21 cellular contexts compared by ENCODE assay signal in the genomic region with DNA sequence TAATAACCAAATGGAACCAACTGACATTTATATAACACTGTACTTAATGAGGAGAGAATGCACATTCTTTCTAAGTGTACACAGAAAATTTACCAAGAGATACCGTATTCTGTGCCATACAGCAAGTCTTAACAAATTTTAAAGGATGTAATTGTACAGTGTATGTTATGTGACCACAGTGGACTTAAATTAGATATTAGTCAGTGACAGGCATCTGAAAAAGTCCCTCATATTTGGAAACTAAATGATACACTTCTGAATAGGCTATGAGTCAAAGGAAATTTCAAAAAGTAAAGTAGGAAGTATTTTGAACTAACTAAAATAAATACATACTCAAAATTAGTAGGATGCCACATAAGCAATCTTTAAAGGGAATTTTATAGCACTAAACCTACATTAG. TPM values are rescaled to one million over a fixed set of nuclear protein-coding genes. Genes with fewer than 3 reads are reported as not detected.
DNase-seq lines count a peak whose midpoint lies in the region; ATAC-seq and TF ChIP-seq lines count a peak whose summit lies in the region.
"Had no signal": no experiment of that assay in that cellular context is flagged by ENCODE, and none has a peak within 500 bp of the region (broad histone marks: within the 10 kb centered on the region; RNA-seq: fewer than 3 reads in every experiment).

No MANE protein-coding gene starts in this region.

- no peaks in the 10 kb centered on the region for H3K9me3 ChIP-seq in SJSA1 (replicated peaks)
- H3K9me3 ChIP-seq: ascending aorta, heart right ventricle, MG63 had no signal

- no peaks in the 10 kb centered on the region for H3K79me2 ChIP-seq in ACC112 (ENCODE audit: control insufficient read depth, insufficient read depth, low read length, unreplicated experiment)

- H3K4me3 ChIP-seq in ACC112 (ENCODE audit: low read depth, low read length) (peak overlapping the region; percentile 8; the same call in 1 of the 2 replicates), SJSA1 (no peak overlapping the region)
- H3K4me3 ChIP-seq: ascending aorta, heart right ventricle, lung, MG63 had no signal

- peaks cover 50% of the 10 kb centered on the region for H3K4me1 ChIP-seq in ACC112 (ENCODE audit: control insufficient read depth, insufficient read depth, low read length, unreplicated experiment)
- peaks cover 56% of the 10 kb centered on the region for H3K4me1 ChIP-seq in SJSA1 (replicated peaks)
- H3K4me1 ChIP-seq: ascending aorta had no signal

- H3K36me3 ChIP-seq in ACC112 (ENCODE audit: insufficient read depth, low read length) (no peaks in the 10 kb centered on the region), SJSA1 (no peaks in the 10 kb centered on the region)
- H3K36me3 ChIP-seq: ascending aorta, heart right ventricle, MG63 had no signal

- ATAC-seq in HG03095 (IDR thresholded peaks at IDR 0.05; ENCODE audit: unreplicated experiment): no peak
- ATAC-seq: activated CD4-positive, alpha-beta T cell treated with anti-CD3 and anti-CD28 coated beads for 36 hours; activated naive CD4-positive, alpha-beta T cell treated with anti-CD3 and anti-CD28 coated beads, Interleukin-2, amount 50 U/mL, for 72 hours; heart right ventricle; T-cell had no signal

- no peaks in the 10 kb centered on the region for H3K27me3 ChIP-seq in ACC112 (ENCODE audit: insufficient read depth, low read length)
- H3K27me3 ChIP-seq in SJSA1 (replicated peaks): no peaks in the 10 kb centered on the region
- H3K27me3 ChIP-seq: ascending aorta, heart right ventricle, MG63 had no signal

- CTCF ChIA-PET in HEK293T (lab: Yijun Ruan, JAX): interaction anchor here (0.7 kb wide), 1 partner anchor 40 kb away, joined by 3 read pairs; no protein-coding TSS in a partner anchor

- DNase-seq in HCEC 1CT (peak; percentile 86), SJSA1 (ENCODE audit: low read depth in 1 of 2, low spot score in 2 of 2) (peak in 1 of 2 experiments; percentile 36), hepatic stellate cell (ENCODE audit: low spot score) (peak; percentile 37), midbrain (lab: John Stamatoyannopoulos, UW) (no peak), HEK293T (ENCODE audit: extremely low spot score) (no peak)
- no peak for DNase-seq in activated effector memory CD4-positive, alpha-beta T cell treated with anti-CD3 and anti-CD28 coated beads, Interleukin-2, amount 50 U/mL, for 16 hours
- DNase-seq: activated CD4-positive, alpha-beta T cell treated with anti-CD3 and anti-CD28 coated beads for 36 hours; H7; heart right ventricle; MG63; NCI-H1436 treated with DMSO at 0.1 percent for 48 hours; NCI-H2171 treated with DMSO at 0.1 percent for 48 hours; NCI-H526 treated with DMSO at 0.1 percent for 48 hours; stimulated activated CD8-positive, alpha-beta memory T cell treated with anti-CD3 and anti-CD28 coated beads, Interleukin-4, amount 100 ng/mL, for 48 hours; T-cell had no signal

- POLR2A ChIA-PET in HEK293T (lab: Yijun Ruan, JAX): no interaction called here

- peak overlapping the region; percentile 79 for H3K27ac ChIP-seq in ACC112 (ENCODE audit: low read depth, low read length)
- H3K27ac ChIP-seq in SJSA1: peak overlapping the region; percentile 30
- H3K27ac ChIP-seq: ascending aorta, heart right ventricle had no signal

- no peak overlapping the region for H2AFZ ChIP-seq in ACC112 (ENCODE audit: low read length, unreplicated experiment)

TF ChIP-seq in HEK293T, 16 proteins besides CTCF, POLR2A, EP300 and RAD21:
- no peak for TF ChIP-seq ARNT (IDR thresholded peaks at IDR 0.05)

RNA-seq across cellular contexts. Expression of gene P3H2, which starts 59.6 kb away (rescaled TPM):
- total RNA-seq in SJSA1 (2014; rRNA removed; shearing (Covaris generic)): 166 and 188 TPM in 2 replicates
- total RNA-seq: activated CD4-positive, alpha-beta T cell treated with anti-CD3 and anti-CD28 coated beads for 36 hours; activated naive CD4-positive, alpha-beta T cell treated with anti-CD3 and anti-CD28 coated beads, Interleukin-2, amount 50 U/mL, for 72 hours; activated T-helper 1 cell treated with anti-CD3 and anti-CD28 coated beads, Interleukin-12 subunit alpha, Interleukin-12 subunit beta, Interleukin-2, Interleukin-4 antibody, amounts not matched to agents 30 ng/mL and 10 ng/mL and 1 ng/mL, durations not matched to agents 14 hours and 24 hours and 36 hours had no signal

Comparison
In these comparisons a context has a peak if more than half of its experiments do, and no peak if none do; other contexts are left out.
1. DNase-seq: peak in HCEC 1CT (single experiment) and hepatic stellate cell (single experiment); none in midbrain (single experiment), HEK293T (single experiment) and activated effector memory CD4-positive, alpha-beta T cell treated with anti-CD3 and anti-CD28 coated beads, Interleukin-2, amount 50 U/mL, for 16 hours (single experiment).